ENCODE assay signal across 8 cellular contexts in genomic region chr3:141876381-141876890, GRCh38.
A peak's percentile ranks its signal among the peaks of the same experiment; 100 is the strongest.
DNase-seq lines count a peak whose midpoint lies in the region; ATAC-seq and TF ChIP-seq lines count a peak whose summit lies in the region.

ATP1B3 (plus strand) TSS chr3:141876643; CDS start chr3:141876802, 159 bp downstream.

- ATAC-seq in GM18907 (IDR thresholded peaks at IDR 0.05; ENCODE audit: unreplicated experiment), result peak; percentile 77
- ATAC-seq in HG03135 (IDR thresholded peaks at IDR 0.05; ENCODE audit: unreplicated experiment), result peak; percentile 71

- peak within 1 kb of the TSS; percentile 70 for H3K4me3 ChIP-seq in choroid plexus epithelial cell (ENCODE audit: low read depth, low read length)

- TF ChIP-seq CTCF in choroid plexus epithelial cell (conservative IDR thresholded peaks at IDR 0.05; ENCODE audit: low read depth, low read length), result no peak

- no peaks in the 10 kb centered on the region for H3K27me3 ChIP-seq in layer of hippocampus (ENCODE audit: control insufficient read depth, insufficient read depth, low read length)

- peak; percentile 95 for DNase-seq in AG08396 (ENCODE audit: low spot score)
- DNase-seq in NCI-H345 (lab: John Stamatoyannopoulos, UW), result peak; percentile 80
- peak; percentile 68 to 71 for DNase-seq in activated CD4-positive, alpha-beta T cell treated with anti-CD3 and anti-CD28 coated beads for 24 hours (ENCODE audit: low read depth in 2 of 2)
- DNase-seq in choroid plexus epithelial cell (ENCODE audit: low read depth), result peak; percentile 85
- DNase-seq in stimulated activated CD4-positive, alpha-beta T cell treated with anti-CD3 and anti-CD28 coated beads, Interleukin-1b, Interleukin-23, amount 100 ng/mL, for 24 hours (ENCODE audit: low read depth in 4 of 4, low spot score in 1 of 4), result peak; percentile 61 to 71 (median 67)

- peak within 1 kb of the TSS; percentile 92 for H3K27ac ChIP-seq in layer of hippocampus (ENCODE audit: low read depth, low read length)

Comparison
In these comparisons a context has a peak if more than half of its experiments do, and no peak if none do; other contexts are left out.
1. Peak in every context shown above with its lines: DNase-seq, ATAC-seq, H3K4me3 ChIP-seq and H3K27ac ChIP-seq.